Comparison of ENCODE assay signal across 8 cellular contexts in genomic region chr5:32444946-32445758, GRCh38. TPM values are rescaled to one million over a fixed set of nuclear protein-coding genes. Genes with fewer than 3 reads are reported as not detected.
DNase-seq lines count a peak whose midpoint lies in the region; ATAC-seq and TF ChIP-seq lines count a peak whose summit lies in the region.

No MANE protein-coding gene starts in this region.

- H3K27me3 ChIP-seq in ascending aorta: no peaks in the 10 kb centered on the region

- H3K4me1 Mint-ChIP-seq in stimulated activated naive CD8-positive, alpha-beta T cell treated with anti-CD3 and anti-CD28 coated beads, Interleukin-15, Interleukin-2, amounts not matched to agents 100 ng/mL and 50 ng/mL, for 24 hours (ENCODE audit: low read depth): peaks cover 46% of the 10 kb centered on the region

- H3K27me3 Mint-ChIP-seq in stimulated activated naive CD8-positive, alpha-beta T cell treated with anti-CD3 and anti-CD28 coated beads, Interleukin-15, Interleukin-2, amounts not matched to agents 100 ng/mL and 50 ng/mL, for 24 hours: no peaks in the 10 kb centered on the region

- DNase-seq in stimulated activated naive CD8-positive, alpha-beta T cell treated with anti-CD3 and anti-CD28 coated beads, Interleukin-15, Interleukin-2, amounts not matched to agents 100 U/mL and 50 U/mL, for 24 hours: no peak
- no peak for DNase-seq in ascending aorta (ENCODE audit: low spot score in 2 of 2)
- no peak for DNase-seq in lower leg skin (ENCODE audit: low spot score in 2 of 2)
- DNase-seq in iPS-NIHi11 (ENCODE audit: low spot score): no peak
- no peak for DNase-seq in NCI-H2196 (lab: John Stamatoyannopoulos, UW; ENCODE audit: unreplicated experiment)
- DNase-seq in NCI-H2227 (lab: John Stamatoyannopoulos, UW; ENCODE audit: unreplicated experiment): no peak

- no peak for TF ChIP-seq POLR2A in lower leg skin (IDR thresholded peaks at IDR 0.05)

- no peaks in the 10 kb centered on the region for H3K9me3 ChIP-seq in ascending aorta

- intact Hi-C loops in ascending aorta (cut with DNase I) (loop anchor here (2.0 to 5.0 kb wide), 3 partner anchors 133 to 996 kb away; partner anchors contain the start of genes MTMR12, SUB1 and TARS1), lower leg skin (cut with DNase I; ENCODE audit: low total_unique reads) (loop anchor here (5.0 kb wide), 1 partner anchor 513 kb away; no protein-coding TSS in a partner anchor)

- WGBS in lower leg skin, 2 donors: 44 to 56% methylated on average over 21 of the region's 21 CpGs
- WGBS in urinary bladder: 45% methylated on average over 21 of the region's 21 CpGs

- peaks cover 3 to 21% of the 10 kb centered on the region in 2 donors for H3K4me1 ChIP-seq in ascending aorta
- no peaks in the 10 kb centered on the region for H3K4me1 ChIP-seq in urinary bladder (ENCODE audit: insufficient read depth)

- H3K36me3 ChIP-seq in ascending aorta: no peaks in the 10 kb centered on the region
- no peaks in the 10 kb centered on the region for H3K36me3 ChIP-seq in urinary bladder (ENCODE audit: insufficient read depth)

- TF ChIP-seq CTCF in ascending aorta (IDR thresholded peaks at IDR 0.05): no peak
- no peak for TF ChIP-seq CTCF in lower leg skin (IDR thresholded peaks at IDR 0.05)

- ATAC-seq in stimulated activated naive CD8-positive, alpha-beta T cell treated with anti-CD3 and anti-CD28 coated beads, Interleukin-15, Interleukin-2, amounts not matched to agents 100 U/mL and 50 U/mL, for 24 hours: no peak

- peak overlapping the region; percentile 85 for H3K4me3 Mint-ChIP-seq in stimulated activated naive CD8-positive, alpha-beta T cell treated with anti-CD3 and anti-CD28 coated beads, Interleukin-15, Interleukin-2, amounts not matched to agents 100 ng/mL and 50 ng/mL, for 24 hours

- no peaks in the 10 kb centered on the region for H3K9me3 Mint-ChIP-seq in stimulated activated naive CD8-positive, alpha-beta T cell treated with anti-CD3 and anti-CD28 coated beads, Interleukin-15, Interleukin-2, amounts not matched to agents 100 ng/mL and 50 ng/mL, for 24 hours

- H3K27ac ChIP-seq in ascending aorta (peak overlapping the region; percentile 96 to 97), urinary bladder (ENCODE audit: low read depth) (no peak overlapping the region)

- H3K27ac Mint-ChIP-seq in stimulated activated naive CD8-positive, alpha-beta T cell treated with anti-CD3 and anti-CD28 coated beads, Interleukin-15, Interleukin-2, amounts not matched to agents 100 ng/mL and 50 ng/mL, for 24 hours: peak overlapping the region; percentile 88

- H3K4me3 ChIP-seq in ascending aorta (peak overlapping the region; percentile 82 to 92), lower leg skin (ENCODE audit: low read depth, poor library complexity, severe bottlenecking) (peak overlapping the region; percentile 93), urinary bladder (ENCODE audit: low read depth, low read length) (peak overlapping the region; percentile 93)

- peaks cover 25% of the 10 kb centered on the region for H3K36me3 Mint-ChIP-seq in stimulated activated naive CD8-positive, alpha-beta T cell treated with anti-CD3 and anti-CD28 coated beads, Interleukin-15, Interleukin-2, amounts not matched to agents 100 ng/mL and 50 ng/mL, for 24 hours (ENCODE audit: low read depth)

RNA-seq across cellular contexts. Expression of gene ZFR, which starts 0.6 kb away (rescaled TPM):
- total RNA-seq in ascending aorta (25.8 TPM), lower leg skin (10 to 100 TPM; 44.9 to 61.6 (median 52.7) TPM), urinary bladder (117 TPM)
- polyA plus RNA-seq in urinary bladder: 57.2 TPM
